21 cellular contexts compared by ENCODE assay signal in the genomic region with DNA sequence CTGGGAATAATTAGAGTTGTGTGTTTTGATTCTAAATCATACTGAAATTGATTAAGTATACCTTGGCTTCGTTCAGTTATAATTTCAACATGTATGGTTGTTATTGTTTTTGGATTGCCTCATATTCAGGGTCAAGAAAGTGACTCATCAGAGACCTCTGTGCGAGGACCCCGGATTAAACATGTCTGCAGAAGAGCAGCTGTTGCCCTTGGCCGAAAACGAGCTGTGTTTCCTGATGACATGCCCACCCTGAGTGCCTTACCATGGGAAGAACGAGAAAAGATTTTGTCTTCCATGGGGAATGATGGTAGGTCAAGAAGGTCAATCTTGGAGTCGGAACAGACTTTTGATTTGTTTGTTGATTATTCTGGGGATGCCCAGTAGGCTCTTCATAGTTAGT. TPM values are rescaled to one million over a fixed set of nuclear protein-coding genes. Genes with fewer than 3 reads are reported as not detected.
DNase-seq lines count a peak whose midpoint lies in the region; ATAC-seq, FAIRE-seq and TF ChIP-seq lines count a peak whose summit lies in the region.
"Had no signal": no experiment of that assay in that cellular context is flagged by ENCODE, and none has a peak within 500 bp of the region (broad histone marks: within the 10 kb centered on the region; RNA-seq: fewer than 3 reads in every experiment).

No MANE protein-coding gene starts in this region.

- no peak for DNase-seq in activated CD8-positive, alpha-beta memory T cell treated with anti-CD3 and anti-CD28 coated beads, Interleukin-2, amount 10 ng/mL, durations not matched to agents 7 days and 5 days
- no peak for DNase-seq in activated CD8-positive, alpha-beta memory T cell treated with anti-CD3 and anti-CD28 coated beads for 24 hours
- peak; percentile 24 for DNase-seq in NCI-H524 treated with DMSO at 0.1 percent for 48 hours (lab: John Stamatoyannopoulos, UW)
- DNase-seq in central memory CD8-positive, alpha-beta T cell (ENCODE audit: low spot score in 2 of 2), result no peak
- DNase-seq in osteocyte (ENCODE audit: extremely low spot score, unreplicated experiment), result no peak
- no peak for DNase-seq in NK-92 treated with Interleukin-12 subunit alpha and Interleukin-12 subunit beta, amount 100 ng/mL, for 24 hours (lab: John Stamatoyannopoulos, UW)
- DNase-seq in urothelium cell line (ENCODE audit: low spot score), result no peak
- DNase-seq: activated CD4-positive, alpha-beta T cell treated with anti-CD3 and anti-CD28 coated beads, Interleukin-2, amount 50 U/mL, for 4 hours; CD4-positive, CD25-positive, alpha-beta regulatory T cell; GOT3; MG63; NCI-H1694; RPMI8226; stimulated activated naive CD4-positive, alpha-beta T cell treated with Interleukin-2 at 50 U/mL for 16 hours; transverse colon had no signal

- peaks cover 17% of the 10 kb centered on the region for H3K4me1 Mint-ChIP-seq in activated CD8-positive, alpha-beta memory T cell treated with anti-CD3 and anti-CD28 coated beads, Interleukin-2, amount 10 ng/mL, durations not matched to agents 7 days and 5 days
- H3K4me1 Mint-ChIP-seq in central memory CD8-positive, alpha-beta T cell, result peaks cover 29% of the 10 kb centered on the region
- peaks cover 5% of the 10 kb centered on the region for H3K4me1 Mint-ChIP-seq in osteocyte (ENCODE audit: unreplicated experiment)

- TF ChIP-seq CTCF in osteocyte (IDR thresholded peaks at IDR 0.05), result no peak

- H3K36me3 Mint-ChIP-seq in activated CD8-positive, alpha-beta memory T cell treated with anti-CD3 and anti-CD28 coated beads, Interleukin-2, amount 10 ng/mL, durations not matched to agents 7 days and 5 days, result peaks cover 78% of the 10 kb centered on the region
- H3K36me3 Mint-ChIP-seq in central memory CD8-positive, alpha-beta T cell (ENCODE audit: insufficient read depth), result peaks cover 72% of the 10 kb centered on the region
- H3K36me3 Mint-ChIP-seq in osteocyte (ENCODE audit: unreplicated experiment), result peaks cover 58% of the 10 kb centered on the region

- no peaks in the 10 kb centered on the region for H3K27me3 Mint-ChIP-seq in activated CD8-positive, alpha-beta memory T cell treated with anti-CD3 and anti-CD28 coated beads, Interleukin-2, amount 10 ng/mL, durations not matched to agents 7 days and 5 days
- no peaks in the 10 kb centered on the region for H3K27me3 Mint-ChIP-seq in central memory CD8-positive, alpha-beta T cell
- no peaks in the 10 kb centered on the region for H3K27me3 Mint-ChIP-seq in osteocyte (ENCODE audit: unreplicated experiment)
- H3K27me3 Mint-ChIP-seq: CD4-positive, CD25-positive, alpha-beta regulatory T cell had no signal

- H3K9me3 Mint-ChIP-seq in activated CD8-positive, alpha-beta memory T cell treated with anti-CD3 and anti-CD28 coated beads, Interleukin-2, amount 10 ng/mL, durations not matched to agents 7 days and 5 days (ENCODE audit: low read depth), result no peaks in the 10 kb centered on the region
- H3K9me3 Mint-ChIP-seq in central memory CD8-positive, alpha-beta T cell, result no peaks in the 10 kb centered on the region
- no peaks in the 10 kb centered on the region for H3K9me3 Mint-ChIP-seq in osteocyte (ENCODE audit: unreplicated experiment)
- H3K9me3 Mint-ChIP-seq: CD4-positive, CD25-positive, alpha-beta regulatory T cell had no signal

- no peak overlapping the region for H3K4me3 Mint-ChIP-seq in activated CD8-positive, alpha-beta memory T cell treated with anti-CD3 and anti-CD28 coated beads, Interleukin-2, amount 10 ng/mL, durations not matched to agents 7 days and 5 days
- H3K4me3 Mint-ChIP-seq in central memory CD8-positive, alpha-beta T cell, result no peak overlapping the region
- no peak overlapping the region for H3K4me3 Mint-ChIP-seq in osteocyte (ENCODE audit: unreplicated experiment)
- H3K4me3 Mint-ChIP-seq: CD4-positive, CD25-positive, alpha-beta regulatory T cell had no signal

- no peak for ATAC-seq in activated CD8-positive, alpha-beta memory T cell treated with anti-CD3 and anti-CD28 coated beads, Interleukin-2, amount 10 ng/mL, durations not matched to agents 7 days and 5 days
- ATAC-seq in central memory CD8-positive, alpha-beta T cell (replicated peaks; ENCODE audit: extremely low read depth, poor library complexity, severe bottlenecking), result no peak
- ATAC-seq in HG03432 (IDR thresholded peaks at IDR 0.05; ENCODE audit: unreplicated experiment), result no peak

- peak overlapping the region; percentile 62 for H3K27ac Mint-ChIP-seq in activated CD8-positive, alpha-beta memory T cell treated with anti-CD3 and anti-CD28 coated beads, Interleukin-2, amount 10 ng/mL, durations not matched to agents 7 days and 5 days
- H3K27ac Mint-ChIP-seq in central memory CD8-positive, alpha-beta T cell (ENCODE audit: low read depth), result peak overlapping the region; percentile 29
- peak overlapping the region; percentile 5 for H3K27ac Mint-ChIP-seq in osteocyte (ENCODE audit: unreplicated experiment)

- CTCF ChIA-PET in activated CD8-positive, alpha-beta memory T cell treated with anti-CD3 and anti-CD28 coated beads, Interleukin-2, amount 10 ng/mL, durations not matched to agents 7 days and 5 days (lab: Charles Lee), result interaction anchor here (0.7 to 0.8 kb wide), 2 partner anchors 10 to 41 kb away, joined by 3 read pairs; no protein-coding TSS in a partner anchor

- FAIRE-seq in urothelium cell line (lab: Jason Lieb, UNC), result no peak
- FAIRE-seq: colon, endometrium, frontal cortex, TTC549 had no signal

RNA-seq across cellular contexts. Expression of gene KMT2A, which starts 40.4 kb away (rescaled TPM):
- 100 to 1,000 TPM; 116 to 125 TPM for total RNA-seq in activated CD8-positive, alpha-beta memory T cell treated with anti-CD3 and anti-CD28 coated beads, Interleukin-2, amount 10 ng/mL, durations not matched to agents 7 days and 5 days
- 56.8 and 62.6 TPM in 2 replicates for total RNA-seq in osteocyte

RNA-seq across cellular contexts. Expression of gene TTC36, which starts 50.6 kb away (rescaled TPM):
- total RNA-seq in activated CD8-positive, alpha-beta memory T cell treated with anti-CD3 and anti-CD28 coated beads, Interleukin-2, amount 10 ng/mL, durations not matched to agents 7 days and 5 days, result under 1 TPM; 0.66 to 0.82 TPM
- total RNA-seq in osteocyte, result 0.86 and 1.2 TPM in 2 replicates
- total RNA-seq: CD4-positive, CD25-positive, alpha-beta regulatory T cell; mesenteric fat pad had no signal

RNA-seq across cellular contexts. Expression of gene TMEM25, which starts 54.3 kb away (rescaled TPM):
- 1 to 10 TPM; 8.4 to 8.6 TPM for total RNA-seq in activated CD8-positive, alpha-beta memory T cell treated with anti-CD3 and anti-CD28 coated beads, Interleukin-2, amount 10 ng/mL, durations not matched to agents 7 days and 5 days
- total RNA-seq in osteocyte, result 33.6 and 36.2 TPM in 2 replicates

Comparison
In these comparisons a context has a peak if more than half of its experiments do, and no peak if none do; other contexts are left out.
1. H3K27ac Mint-ChIP-seq: peak in every context shown above with its lines; median percentile 62 in activated CD8-positive, alpha-beta memory T cell treated with anti-CD3 and anti-CD28 coated beads, Interleukin-2, amount 10 ng/mL, durations not matched to agents 7 days and 5 days; 29 in central memory CD8-positive, alpha-beta T cell; 5 in osteocyte.